ENCODE assay signal across 22 cellular contexts in genomic region chr6:16649241-16649640, GRCh38.
"Had no signal": no experiment of that assay in that cellular context is flagged by ENCODE, and none has a peak within 500 bp of the region (broad histone marks: within the 10 kb centered on the region; RNA-seq: fewer than 3 reads in every experiment).

No MANE protein-coding gene starts in this region.

- H3K36me3 ChIP-seq: ovary, thyroid gland had no signal

- H3K27me3 ChIP-seq: heart left ventricle, ovary, right atrium auricular region, sigmoid colon, stomach, thyroid gland had no signal

- H3K9me3 ChIP-seq: heart left ventricle, mucosa of descending colon, ovary, right atrium auricular region, sigmoid colon, stomach, thyroid gland had no signal

- H3K4me1 ChIP-seq: right atrium auricular region, sigmoid colon, thyroid gland had no signal

- DNase-seq: cortex of kidney; effector memory CD4-positive, alpha-beta T cell; foreskin melanocyte; heart left ventricle; hypothalamus; kidney glomerular epithelial cell; mammary epithelial cell; mucosa of descending colon; naive thymus-derived CD8-positive, alpha-beta T cell; ovary; sigmoid colon; small intestine; stimulated activated CD4-positive, alpha-beta T cell treated with anti-CD3 and anti-CD28 coated beads, Interleukin-12 subunit alpha, Interleukin-12 subunit beta, amount 100 ng/mL, for 4 hours; stimulated activated naive CD4-positive, alpha-beta T cell; stomach; thyroid gland had no signal

- H3K4me3 Mint-ChIP-seq: naive thymus-derived CD8-positive, alpha-beta T cell; neural crest cell; type B pancreatic cell had no signal

- H3K9me3 Mint-ChIP-seq: naive thymus-derived CD8-positive, alpha-beta T cell; neural crest cell; type B pancreatic cell had no signal

- ATAC-seq: esophagus mucosa; heart left ventricle; mucosa of descending colon; naive thymus-derived CD8-positive, alpha-beta T cell had no signal

- FAIRE-seq: endometrium, small intestine, urothelium cell line had no signal

- H3K27ac Mint-ChIP-seq: type B pancreatic cell had no signal

- H3K27me3 Mint-ChIP-seq: naive thymus-derived CD8-positive, alpha-beta T cell; type B pancreatic cell had no signal

- H3K4me3 ChIP-seq: heart left ventricle, mucosa of descending colon, ovary, right atrium auricular region, sigmoid colon, stomach, thyroid gland had no signal
